8 cellular contexts compared by ENCODE assay signal in genomic region chr1:148388260-148389026, GRCh38.
DNase-seq lines count a peak whose midpoint lies in the region; ATAC-seq, FAIRE-seq and TF ChIP-seq lines count a peak whose summit lies in the region.

No MANE protein-coding gene starts in this region.

- H3K27me3 Mint-ChIP-seq in activated CD4-positive, alpha-beta memory T cell treated with anti-CD3 and anti-CD28 coated beads for 36 hours, result no peaks in the 10 kb centered on the region

- H2AFZ ChIP-seq in HepG2 (ENCODE audit: low read length), result peak overlapping the region; percentile 97

- TF ChIP-seq EP300 in HepG2 (IDR thresholded peaks at IDR 0.05; ENCODE audit: low read depth in 2 of 2, low read length in 2 of 2) (no peak), HepG2 (CRISPR knock-in tag; IDR thresholded peaks at IDR 0.05; ENCODE audit: borderline replicate concordance) (no peak)

- TF ChIP-seq RAD21 in HepG2 (CRISPR knock-in tag; IDR thresholded peaks at IDR 0.05), result no peak

- FAIRE-seq in H54 (lab: Jason Lieb, UNC) (no peak), HepG2 (lab: Jason Lieb, UNC) (no peak)

- peak overlapping the region; percentile 68 for H3K27ac ChIP-seq in HepG2 (ENCODE audit: extremely low read length, insufficient read depth, low read length)

- H3K27me3 ChIP-seq in HepG2 (ENCODE audit: control insufficient read depth in 1 of 2, insufficient read depth in 2 of 2, low read length in 2 of 2), result no peaks in the 10 kb centered on the region

- H3K4me1 ChIP-seq in HepG2 (ENCODE audit: insufficient read depth, low read length), result peaks cover 40% of the 10 kb centered on the region

- CTCF ChIA-PET in activated CD4-positive, alpha-beta memory T cell treated with anti-CD3 and anti-CD28 coated beads for 36 hours (lab: Charles Lee), result interaction anchor here (1.0 kb wide), 1 partner anchor 16 kb away, joined by 5 read pairs; no protein-coding TSS in a partner anchor
- CTCF ChIA-PET in HepG2 (lab: Yijun Ruan, JAX; ENCODE audit: low intra/inter-chr PET ratio, low total read pairs), result no interaction called here

- no peaks in the 10 kb centered on the region for H3K79me2 ChIP-seq in HepG2 (ENCODE audit: insufficient read depth, low read length)

- no peaks in the 10 kb centered on the region for H3K9me3 Mint-ChIP-seq in activated CD4-positive, alpha-beta memory T cell treated with anti-CD3 and anti-CD28 coated beads for 36 hours

- peak overlapping the region; percentile 99 for H3K27ac Mint-ChIP-seq in activated CD4-positive, alpha-beta memory T cell treated with anti-CD3 and anti-CD28 coated beads for 36 hours

- H3K9ac ChIP-seq in HepG2 (ENCODE audit: insufficient read depth, low read depth, low read length), result peak overlapping the region; percentile 67

- DNase-seq in DMS114 treated with DMSO at 0.1 percent for 48 hours (lab: John Stamatoyannopoulos, UW; ENCODE audit: unreplicated experiment) (peak; percentile 96), H54 (ENCODE audit: insufficient read length, low spot score) (peak; percentile 70), NCI-H460 (ENCODE audit: extremely low read depth, low read depth) (peak; percentile 97), dermis microvascular lymphatic vessel endothelial cell (ENCODE audit: low read depth in 2 of 2) (peak; percentile 58 to 61), HepG2 (ENCODE audit: low spot score) (peak; percentile 80), D341Med (ENCODE audit: low spot score) (no peak)
- peak; percentile 95 for DNase-seq in activated CD4-positive, alpha-beta memory T cell treated with anti-CD3 and anti-CD28 coated beads for 36 hours
- DNase-seq in stimulated activated CD4-positive, alpha-beta T cell treated with anti-CD3 and anti-CD28 coated beads, Interleukin-2, amount 100 ng/mL, for 24 hours, result peak; percentile 87 to 89

- peak; percentile 86 for ATAC-seq in HepG2

- H3K4me3 Mint-ChIP-seq in activated CD4-positive, alpha-beta memory T cell treated with anti-CD3 and anti-CD28 coated beads for 36 hours, result peak overlapping the region; percentile 88

- no peaks in the 10 kb centered on the region for H4K20me1 ChIP-seq in HepG2 (ENCODE audit: insufficient read depth, low read length)

- H3K36me3 Mint-ChIP-seq in activated CD4-positive, alpha-beta memory T cell treated with anti-CD3 and anti-CD28 coated beads for 36 hours, result no peaks in the 10 kb centered on the region

- no peaks in the 10 kb centered on the region for H3K36me3 ChIP-seq in HepG2 (replicated peaks in 1 of 2; ENCODE audit: control insufficient read depth in 1 of 2, insufficient read depth in 2 of 2, low read length in 2 of 2)

- WGBS in HepG2 (ENCODE audit: low lambda C conversion rate), result 20% methylated on average over 15 of the region's 40 CpGs

- peak overlapping the region; percentile 88 for H3K4me2 ChIP-seq in HepG2 (ENCODE audit: low read depth, low read length)

- peaks cover 39% of the 10 kb centered on the region for H3K4me1 Mint-ChIP-seq in activated CD4-positive, alpha-beta memory T cell treated with anti-CD3 and anti-CD28 coated beads for 36 hours (ENCODE audit: low read depth)

- TF ChIP-seq CTCF in HepG2 (CRISPR knock-in tag; IDR thresholded peaks at IDR 0.05), result no peak

- TF ChIP-seq POLR2A in H54 (IDR thresholded peaks at IDR 0.05; ENCODE audit: low read depth, low read length), result peak; percentile 56
- peak; percentile 74 to 97 for TF ChIP-seq POLR2A in HepG2 (IDR thresholded peaks at IDR 0.05; ENCODE audit: insufficient read depth in 1 of 2, low read depth in 2 of 2, low read length in 2 of 2)

- POLR2A ChIA-PET in activated CD4-positive, alpha-beta memory T cell treated with anti-CD3 and anti-CD28 coated beads for 36 hours (lab: Charles Lee), result interaction anchor here (0.6 to 2.1 kb wide), 12 partner anchors 12 to 350 kb away, joined by 3 to 37 read pairs (median 8); no protein-coding TSS in a partner anchor
- POLR2A ChIA-PET in HepG2 (lab: Yijun Ruan, JAX), result interaction anchor here (0.7 to 1.6 kb wide), 12 partner anchors 12 to 134 kb away, joined by 3 to 23 read pairs (median 6); no protein-coding TSS in a partner anchor

- peak overlapping the region; percentile 50 to 65 (median 57) for H3K4me3 ChIP-seq in HepG2 (replicated peaks in 1 of 3; ENCODE audit: insufficient read depth in 1 of 3, low read depth in 2 of 3, low read length in 3 of 3)

- BruUV-seq in HepG2 (replicated peaks; lab: Mats Ljungman, UMichigan), result TSS peak; percentile 97

- no peaks in the 10 kb centered on the region for H3K9me3 ChIP-seq in HepG2 (ENCODE audit: low read length)

- in situ Hi-C loops in HepG2 (cut with HindIII; ENCODE audit: extremely low pct_ligation_motif_present, low pct_unique_long_range_greater_than_20kb), result loop anchor here (10.0 kb wide), 1 partner anchor 46 kb away; no protein-coding TSS in a partner anchor

- intact Hi-C loops in activated CD4-positive, alpha-beta memory T cell treated with anti-CD3 and anti-CD28 coated beads for 36 hours (cut with micrococcal nuclease), result loop anchor here (1.0 to 2.0 kb wide), 5 partner anchors 14 to 126 kb away; no protein-coding TSS in a partner anchor
- intact Hi-C loops in HepG2 (cut with micrococcal nuclease; ENCODE audit: unreplicated experiment), result no loop called here

TF ChIP-seq in HepG2, 621 proteins besides CTCF, POLR2A, EP300 and RAD21 (continues in another document):
- no peak for TF ChIP-seq ZNF841 (CRISPR knock-in tag; IDR thresholded peaks at IDR 0.05; ENCODE audit: borderline replicate concordance)
- TF ChIP-seq, protein P1, sequence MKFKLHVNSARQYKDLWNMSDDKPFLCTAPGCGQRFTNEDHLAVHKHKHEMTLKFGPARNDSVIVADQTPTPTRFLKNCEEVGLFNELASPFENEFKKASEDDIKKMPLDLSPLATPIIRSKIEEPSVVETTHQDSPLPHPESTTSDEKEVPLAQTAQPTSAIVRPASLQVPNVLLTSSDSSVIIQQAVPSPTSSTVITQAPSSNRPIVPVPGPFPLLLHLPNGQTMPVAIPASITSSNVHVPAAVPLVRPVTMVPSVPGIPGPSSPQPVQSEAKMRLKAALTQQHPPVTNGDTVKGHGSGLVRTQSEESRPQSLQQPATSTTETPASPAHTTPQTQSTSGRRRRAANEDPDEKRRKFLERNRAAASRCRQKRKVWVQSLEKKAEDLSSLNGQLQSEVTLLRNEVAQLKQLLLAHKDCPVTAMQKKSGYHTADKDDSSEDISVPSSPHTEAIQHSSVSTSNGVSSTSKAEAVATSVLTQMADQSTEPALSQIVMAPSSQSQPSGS (CRISPR knock-in tag; IDR thresholded peaks at IDR 0.05), result no peak
- TF ChIP-seq GATA4 (IDR thresholded peaks at IDR 0.05; ENCODE audit: borderline replicate concordance, low read depth), result peak; percentile 73; the same call in 1 of the 2 replicates
- no peak for TF ChIP-seq SIN3B (IDR thresholded peaks at IDR 0.05; ENCODE audit: low read length)
- TF ChIP-seq TCF12 (IDR thresholded peaks at IDR 0.05), result no peak
- TF ChIP-seq TCF12 (CRISPR knock-in tag; IDR thresholded peaks at IDR 0.05), result 0 out of 2 replicates have a peak, but pooled peaks have one; percentile 19
- TF ChIP-seq ZSCAN25 (CRISPR knock-in tag; IDR thresholded peaks at IDR 0.05), result peak; percentile 58; the same call in 1 of the 2 replicates
- no peak for TF ChIP-seq ZNF672 (CRISPR knock-in tag; IDR thresholded peaks at IDR 0.05)
- TF ChIP-seq ZNF512 (CRISPR knock-in tag; IDR thresholded peaks at IDR 0.05), result no peak
- TF ChIP-seq SNAPC5 (CRISPR knock-in tag; IDR thresholded peaks at IDR 0.05; ENCODE audit: borderline replicate concordance), result peak; percentile 99
- TF ChIP-seq ZC3H4 (CRISPR knock-in tag; IDR thresholded peaks at IDR 0.05; ENCODE audit: borderline replicate concordance), result no peak
- TF ChIP-seq, protein P2, sequence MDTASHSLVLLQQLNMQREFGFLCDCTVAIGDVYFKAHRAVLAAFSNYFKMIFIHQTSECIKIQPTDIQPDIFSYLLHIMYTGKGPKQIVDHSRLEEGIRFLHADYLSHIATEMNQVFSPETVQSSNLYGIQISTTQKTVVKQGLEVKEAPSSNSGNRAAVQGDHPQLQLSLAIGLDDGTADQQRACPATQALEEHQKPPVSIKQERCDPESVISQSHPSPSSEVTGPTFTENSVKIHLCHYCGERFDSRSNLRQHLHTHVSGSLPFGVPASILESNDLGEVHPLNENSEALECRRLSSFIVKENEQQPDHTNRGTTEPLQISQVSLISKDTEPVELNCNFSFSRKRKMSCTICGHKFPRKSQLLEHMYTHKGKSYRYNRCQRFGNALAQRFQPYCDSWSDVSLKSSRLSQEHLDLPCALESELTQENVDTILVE (CRISPR knock-in tag; IDR thresholded peaks at IDR 0.05), result no peak
- no peak for TF ChIP-seq TRIM24 (CRISPR knock-in tag; IDR thresholded peaks at IDR 0.05)
- TF ChIP-seq DPF2 (CRISPR knock-in tag; IDR thresholded peaks at IDR 0.05; ENCODE audit: borderline replicate concordance, low read depth), result no peak
- no peak for TF ChIP-seq IRX3 (CRISPR knock-in tag; IDR thresholded peaks at IDR 0.05; ENCODE audit: borderline replicate concordance, low read depth)
- TF ChIP-seq SOX6 (IDR thresholded peaks at IDR 0.05), result no peak
- peak; percentile 27; the same call in 1 of the 2 replicates for TF ChIP-seq SOX6 (CRISPR knock-in tag; IDR thresholded peaks at IDR 0.05)
- no peak for TF ChIP-seq ATAD3A (CRISPR knock-in tag; IDR thresholded peaks at IDR 0.05)
- no peak for TF ChIP-seq SNAI1 (CRISPR knock-in tag; IDR thresholded peaks at IDR 0.05; ENCODE audit: borderline replicate concordance)
- no peak for TF ChIP-seq EEA1 (CRISPR knock-in tag; IDR thresholded peaks at IDR 0.05; ENCODE audit: borderline replicate concordance)
- TF ChIP-seq TCF7L2 (IDR thresholded peaks at IDR 0.05; ENCODE audit: low read depth, low read length), result no peak
- peak; percentile 44; the same call in 1 of the 2 replicates for TF ChIP-seq ZNF333 (CRISPR knock-in tag; IDR thresholded peaks at IDR 0.05; ENCODE audit: borderline replicate concordance)
- TF ChIP-seq POLR2AphosphoS2 (IDR thresholded peaks at IDR 0.05; ENCODE audit: low read depth, low read length), result no peak
- TF ChIP-seq ISL2 (CRISPR knock-in tag; IDR thresholded peaks at IDR 0.05), result no peak
